1 cellular context compared by ENCODE assay signal in genomic region chr15:45165536-45165935, GRCh38.
TF ChIP-seq lines count a peak whose summit lies in the region.

No MANE protein-coding gene starts in this region.

TF ChIP-seq in SK-N-SH, 30 proteins besides CTCF, POLR2A, EP300 and RAD21 (continued from another document):
- TF ChIP-seq IRF3 (IDR thresholded peaks at IDR 0.05; ENCODE audit: low read depth, low read length) (no peak), SIN3A (IDR thresholded peaks at IDR 0.05; ENCODE audit: borderline replicate concordance, low read depth, low read length) (no peak), FOXJ3 (CRISPR knock-in tag; IDR thresholded peaks at IDR 0.05) (no peak), GABPA (IDR thresholded peaks at IDR 0.05; ENCODE audit: low read depth) (no peak), CHD2 (IDR thresholded peaks at IDR 0.05; ENCODE audit: low read length, partially characterized antibody) (no peak), ZBTB33 (IDR thresholded peaks at IDR 0.05; ENCODE audit: borderline replicate concordance, low read depth) (no peak), POLR2AphosphoS5 (IDR thresholded peaks at IDR 0.05; ENCODE audit: low read depth, low read length) (no peak), JUND (IDR thresholded peaks at IDR 0.05) (no peak), MEF2A (IDR thresholded peaks at IDR 0.05; ENCODE audit: borderline replicate concordance, low read depth) (no peak), TCF12 (IDR thresholded peaks at IDR 0.05) (no peak), USF2 (IDR thresholded peaks at IDR 0.05; ENCODE audit: borderline replicate concordance, low read depth, low read length) (no peak), NFIC (IDR thresholded peaks at IDR 0.05; ENCODE audit: borderline replicate concordance) (no peak), FOXM1 (IDR thresholded peaks at IDR 0.05; ENCODE audit: low read depth) (no peak), FOSL2 (IDR thresholded peaks at IDR 0.05; ENCODE audit: borderline replicate concordance, low read depth) (no peak), MXI1 (IDR thresholded peaks at IDR 0.05; ENCODE audit: low read depth, low read length) (no peak), RCOR1 (IDR thresholded peaks at IDR 0.05; ENCODE audit: low read length) (no peak), ELF1 (IDR thresholded peaks at IDR 0.05) (no peak)
TF ChIP-seq in SK-N-SH: peak in this region for 0.
